ENCODE assay signal across 24 cellular contexts in the genomic region with DNA sequence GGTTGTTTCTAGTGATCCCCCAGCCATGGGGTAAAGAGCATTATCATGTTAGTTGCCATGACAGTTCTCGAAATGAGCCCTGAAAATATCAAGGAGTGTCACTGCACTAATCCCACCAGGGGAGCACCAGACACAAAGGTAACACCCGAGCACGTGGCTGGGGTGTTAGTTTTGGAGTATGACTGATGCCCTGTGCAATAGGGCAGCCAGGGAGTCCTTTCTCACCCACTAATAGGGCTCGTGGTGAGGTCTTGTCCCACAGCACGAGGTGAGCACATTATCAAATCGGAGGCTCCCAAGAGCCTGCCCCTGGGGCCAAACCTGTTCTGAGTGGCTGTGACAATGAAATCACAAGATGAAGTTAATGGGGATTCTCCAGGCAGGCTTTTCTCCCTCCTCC. TPM values are rescaled to one million over a fixed set of nuclear protein-coding genes. Genes with fewer than 3 reads are reported as not detected.
A peak's percentile ranks its signal among the peaks of the same experiment; 100 is the strongest.
DNase-seq lines count a peak whose midpoint lies in the region; ATAC-seq and TF ChIP-seq lines count a peak whose summit lies in the region.
"Had no signal": no experiment of that assay in that cellular context is flagged by ENCODE, and none has a peak within 500 bp of the region (broad histone marks: within the 10 kb centered on the region; RNA-seq: fewer than 3 reads in every experiment).

No MANE protein-coding gene starts in this region.

- H3K27me3 ChIP-seq in layer of hippocampus (ENCODE audit: control insufficient read depth, insufficient read depth, low read length): no peaks in the 10 kb centered on the region
- H3K27me3 ChIP-seq in skeletal muscle tissue (ENCODE audit: control insufficient read depth in 3 of 3, insufficient read depth in 3 of 3, low read length in 3 of 3): no peaks in the 10 kb centered on the region
- H3K27me3 ChIP-seq: BLaER1 had no signal

- no peaks in the 10 kb centered on the region for H3K9me3 Mint-ChIP-seq in HFFc6
- H3K9me3 Mint-ChIP-seq: CD4-positive, alpha-beta T cell; GM23338 had no signal

- peak; percentile 28 for DNase-seq in coronary artery (ENCODE audit: low spot score)
- DNase-seq in NOMO-1 treated with dmso at 0.1 percent for 144 hours (lab: John Stamatoyannopoulos, UW; ENCODE audit: unreplicated experiment): no peak
- DNase-seq in HFFc6: no peak
- DNase-seq: CD4-positive, alpha-beta T cell; COR-L47; DMS79 treated with DMSO at 0.1 percent for 48 hours; KG1; NCI-H1092; NCI-H1436; NCI-H1930; NCI-H2227 treated with DMSO at 0.1 percent for 48 hours; NCI-H510A; NCI-H748 treated with DMSO at 0.1 percent for 48 hours; SIG-M5 had no signal

- H3K4me1 Mint-ChIP-seq in HFFc6 (ENCODE audit: low read depth): peaks cover 5% of the 10 kb centered on the region

- no peaks in the 10 kb centered on the region for H3K9me3 ChIP-seq in skeletal muscle tissue (ENCODE audit: control insufficient read depth in 3 of 3, low read length in 3 of 3)
- H3K9me3 ChIP-seq: A549 had no signal

- peak overlapping the region; percentile 2 for H3K27ac ChIP-seq in angular gyrus (ENCODE audit: low read depth, low read length)
- H3K27ac ChIP-seq in coronary artery: peak overlapping the region in 1 of 2 donors; percentile 51
- H3K27ac ChIP-seq in layer of hippocampus (ENCODE audit: low read depth, low read length): peak overlapping the region; percentile 52
- H3K27ac ChIP-seq in skeletal muscle tissue (ENCODE audit: low read depth, low read length): no peak overlapping the region
- H3K27ac ChIP-seq: A549, BLaER1 had no signal

- H3K4me3 ChIP-seq in coronary artery (no peak overlapping the region), skeletal muscle tissue (ENCODE audit: low read length in 3 of 3) (no peak overlapping the region)
- H3K4me3 ChIP-seq: A549, BLaER1, GM23338 had no signal

- no peak overlapping the region for H3K4me3 Mint-ChIP-seq in HFFc6
- H3K4me3 Mint-ChIP-seq: CD4-positive, alpha-beta T cell; GM23338 had no signal

- ATAC-seq in GM21515 (IDR thresholded peaks at IDR 0.05; ENCODE audit: unreplicated experiment) (no peak), GM19324 (IDR thresholded peaks at IDR 0.05; ENCODE audit: low FRiP score, unreplicated experiment) (no peak)
- ATAC-seq: A549, GM23338, HCT116, Panc1 had no signal

- H3K36me3 ChIP-seq in skeletal muscle tissue (ENCODE audit: control insufficient read depth in 3 of 3, insufficient read depth in 3 of 3, low read length in 3 of 3): no peaks in the 10 kb centered on the region
- H3K36me3 ChIP-seq: BLaER1 had no signal

- peak overlapping the region; percentile 33 to 60 (median 34) for H3K9ac ChIP-seq in skeletal muscle tissue (ENCODE audit: low read depth in 1 of 3, low read length in 3 of 3)
- H3K9ac ChIP-seq: BLaER1 had no signal

- no peak overlapping the region for H3K27ac Mint-ChIP-seq in HFFc6
- H3K27ac Mint-ChIP-seq: CD4-positive, alpha-beta T cell; GM23338 had no signal

- H3K27me3 Mint-ChIP-seq in HFFc6 (ENCODE audit: insufficient read depth): no peaks in the 10 kb centered on the region
- H3K27me3 Mint-ChIP-seq: CD4-positive, alpha-beta T cell had no signal

- H3K4me1 ChIP-seq in skeletal muscle tissue (ENCODE audit: control insufficient read depth in 3 of 3, insufficient read depth in 3 of 3, low read length in 3 of 3): peaks cover 3 to 18% (median 6%) of the 10 kb centered on the region in 3 donors
- H3K4me1 ChIP-seq: A549, BLaER1 had no signal

- TF ChIP-seq CTCF in coronary artery (IDR thresholded peaks at IDR 0.05): no peak
- no peak for TF ChIP-seq CTCF in HFFc6 (IDR thresholded peaks at IDR 0.05)

- H3K36me3 Mint-ChIP-seq in HFFc6 (ENCODE audit: low read depth): no peaks in the 10 kb centered on the region

RNA-seq across cellular contexts. Expression of gene MAMLD1, which starts 9.6 kb away (rescaled TPM):
- total RNA-seq in skeletal muscle tissue: 2.6 TPM
- 1 to 10 TPM; 4.0 to 5.3 (median 4.7) TPM for total RNA-seq in HFFc6 (2021; fragmentation: NEBNext Ultra II Directional; extraction: Animal tissue kit (Norgen Biotek cat#: 25700))
